8 cellular contexts compared by ENCODE assay signal in the genomic region with DNA sequence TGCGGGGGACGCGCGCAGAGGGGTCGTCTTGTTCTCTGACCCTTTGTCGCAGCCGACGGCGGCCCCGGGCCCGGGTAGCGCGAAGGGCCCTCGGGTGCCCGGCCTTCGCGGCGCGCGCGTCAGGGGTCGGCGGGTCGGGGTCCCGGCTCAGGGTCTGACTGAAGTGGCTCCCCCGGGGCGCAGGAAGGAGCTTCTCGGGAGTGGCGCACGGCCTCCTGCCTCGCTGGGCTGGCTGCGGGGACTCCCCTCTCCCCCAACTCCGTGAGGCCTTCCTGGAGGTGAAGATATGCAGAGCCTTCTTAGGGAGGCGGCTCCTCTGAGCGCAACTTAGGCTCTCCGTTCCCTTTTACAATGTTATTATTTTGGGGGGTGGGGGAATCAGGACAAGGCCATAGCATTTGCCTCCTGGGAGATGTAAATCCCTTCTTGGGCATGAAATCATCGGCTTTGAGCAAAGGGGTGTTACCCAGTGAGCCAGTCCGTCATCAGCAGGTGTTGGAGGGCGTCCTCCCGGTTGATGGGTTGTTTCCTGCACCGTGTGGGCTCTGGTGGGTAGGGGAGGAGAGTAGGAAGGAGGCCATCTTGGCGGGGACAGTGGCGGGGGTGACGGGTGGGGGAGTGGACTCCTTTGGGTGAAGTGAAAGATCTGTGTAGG. TPM values are rescaled to one million over a fixed set of nuclear protein-coding genes. Genes with fewer than 3 reads are reported as not detected.
A peak's percentile ranks its signal among the peaks of the same experiment; 100 is the strongest.
DNase-seq lines count a peak whose midpoint lies in the region; ATAC-seq lines count a peak whose summit lies in the region.

No MANE protein-coding gene starts in this region.

- H3K4me1 ChIP-seq in BLaER1 treated with 17β-estradiol and CSF1 and Interleukin-3, amounts not matched to agents 10 nM and 100 nM, result peaks cover 30 to 42% (median 36%) of the 10 kb centered on the region in 10 experiments
- peaks cover 0 to 2% of the 10 kb centered on the region in 2 donors for H3K4me1 ChIP-seq in esophagus (ENCODE audit: control insufficient read depth in 2 of 2, insufficient read depth in 2 of 2, low read length in 1 of 2)

- WGBS in esophagus, 2 donors, result 0 to 1% methylated on average over 43 to 44 of the region's 44 CpGs

- peak overlapping the region; percentile 77 to 98 (median 91) for H3K4me3 ChIP-seq in BLaER1 treated with 17β-estradiol and CSF1 and Interleukin-3, amounts not matched to agents 10 nM and 100 nM
- peak overlapping the region; percentile 82 to 86 for H3K4me3 ChIP-seq in esophagus (ENCODE audit: low read depth in 1 of 2, low read length in 2 of 2)

- DNase-seq in NOMO-1 treated with DMSO at 0.1 percent for 48 hours (lab: John Stamatoyannopoulos, UW; ENCODE audit: unreplicated experiment), result peak; percentile 34
- peak; percentile 61 for DNase-seq in activated T-cell treated with anti-CD3 and anti-CD28 coated beads for 48 hours (ENCODE audit: low read depth)
- DNase-seq in myocyte (ENCODE audit: low read depth), result peak; percentile 54
- DNase-seq in stimulated activated naive CD4-positive, alpha-beta T cell (lab: John Stamatoyannopoulos, UW), result peak; percentile 44 to 72 (median 68)

- no peaks in the 10 kb centered on the region for H3K9me3 ChIP-seq in BLaER1 treated with 17β-estradiol and CSF1 and Interleukin-3, amounts not matched to agents 10 nM and 100 nM (replicated peaks in 1 of 11)
- H3K9me3 ChIP-seq in esophagus (ENCODE audit: control insufficient read depth in 2 of 2, insufficient read depth in 1 of 2, low read depth in 1 of 2, low read length in 1 of 2), result no peaks in the 10 kb centered on the region

- H3K36me3 ChIP-seq in BLaER1 treated with 17β-estradiol and CSF1 and Interleukin-3, amounts not matched to agents 10 nM and 100 nM, result peaks cover 0 to 10% (median 0%) of the 10 kb centered on the region in 11 experiments; a peak in 3 of 22 replicates
- H3K36me3 ChIP-seq in esophagus (ENCODE audit: control insufficient read depth in 2 of 2, insufficient read depth in 2 of 2, low read length in 1 of 2), result no peaks in the 10 kb centered on the region

- H3K4me2 ChIP-seq in BLaER1 treated with 17β-estradiol and CSF1 and Interleukin-3, amounts not matched to agents 10 nM and 100 nM, result peak overlapping the region; percentile 80 to 98 (median 89)

- H3K9ac ChIP-seq in BLaER1 treated with 17β-estradiol and CSF1 and Interleukin-3, amounts not matched to agents 10 nM and 100 nM, result peak overlapping the region; percentile 81 to 95 (median 89)

- no peaks in the 10 kb centered on the region for H3K27me3 ChIP-seq in BLaER1 treated with 17β-estradiol and CSF1 and Interleukin-3, amounts not matched to agents 10 nM and 100 nM
- H3K27me3 ChIP-seq in esophagus (ENCODE audit: control insufficient read depth in 1 of 2, insufficient read depth in 2 of 2, low read length in 2 of 2), result no peaks in the 10 kb centered on the region

- peaks cover 3 to 39% (median 24%) of the 10 kb centered on the region in 11 experiments; a peak in 14 of 22 replicates for H4K20me1 ChIP-seq in BLaER1 treated with 17β-estradiol and CSF1 and Interleukin-3, amounts not matched to agents 10 nM and 100 nM

- peak; percentile 34 for ATAC-seq in GM19351 (IDR thresholded peaks at IDR 0.05; ENCODE audit: unreplicated experiment)
- ATAC-seq in HG03457 (IDR thresholded peaks at IDR 0.05; ENCODE audit: unreplicated experiment), result peak; percentile 23

- H3K27ac ChIP-seq in BLaER1 treated with 17β-estradiol and CSF1 and Interleukin-3, amounts not matched to agents 10 nM and 100 nM, result peak overlapping the region; percentile 76 to 93 (median 86)
- H3K27ac ChIP-seq in esophagus (ENCODE audit: low read depth in 2 of 2, low read length in 1 of 2), result peak overlapping the region; percentile 94 to 98

RNA-seq across cellular contexts. Expression of gene CDS2, which starts 0.5 kb away (rescaled TPM):
- polyA plus RNA-seq in esophagus, result 1 to 10 TPM; 5.1 to 7.3 TPM
- total RNA-seq in myocyte, result 29.2 and 43.0 TPM in 2 replicates
- polyA plus RNA-seq in myocyte (2012), result 25.9 TPM

RNA-seq across cellular contexts. Expression of gene PCNA, which starts 7.6 kb away (rescaled TPM):
- polyA plus RNA-seq in esophagus, result 100 to 1,000 TPM in 1 of 2 donors, 10 to 100 TPM in 1; 61.2 to 143 TPM
- 57.8 and 63.9 TPM in 2 replicates for total RNA-seq in myocyte
- polyA plus RNA-seq in myocyte (2012), result 48.0 TPM

RNA-seq across cellular contexts. Expression of gene TMEM230, which starts 14.5 kb away (rescaled TPM):
- 10 to 100 TPM; 40.0 to 55.9 TPM for polyA plus RNA-seq in esophagus
- 113 and 120 TPM in 2 replicates for total RNA-seq in myocyte
- 136 TPM for polyA plus RNA-seq in myocyte (2012)

Comparison
In these comparisons a context has a peak if more than half of its experiments do, and no peak if none do; other contexts are left out.
1. Peak in every context shown above with its lines: DNase-seq, ATAC-seq, H3K4me3 ChIP-seq and H3K27ac ChIP-seq.